In genomic region chr9:34256987-34257585, GRCh38 we compare ENCODE assay signal across 13 cellular contexts.
DNase-seq lines count a peak whose midpoint lies in the region; ATAC-seq and TF ChIP-seq lines count a peak whose summit lies in the region.
"Had no signal": no experiment of that assay in that cellular context is flagged by ENCODE, and none has a peak within 500 bp of the region (broad histone marks: within the 10 kb centered on the region; RNA-seq: fewer than 3 reads in every experiment).

No MANE protein-coding gene starts in this region.

- no peak for ATAC-seq in Right ventricle myocardium superior (ENCODE audit: poor library complexity)
- ATAC-seq in activated T-helper 17 cell treated with anti-CD3 and anti-CD28 coated beads, Interleukin-2, amount 50 U/mL, for 72 hours (replicated peaks) = no peak
- peak; percentile 88 to 91 for ATAC-seq in naive thymus-derived CD8-positive, alpha-beta T cell
- ATAC-seq in omental fat pad (ENCODE audit: low FRiP score) = no peak

- H3K27me3 ChIP-seq in BE2C = no peaks in the 10 kb centered on the region

- H3K4me1 ChIP-seq in BE2C = peaks cover 10% of the 10 kb centered on the region

- H3K9me3 ChIP-seq in BE2C = no peaks in the 10 kb centered on the region

- peaks cover 46% of the 10 kb centered on the region for H3K36me3 ChIP-seq in BE2C

- intact Hi-C loops in Right ventricle myocardium superior (cut with DNase I) (loop anchor here (10.0 kb wide), 1 partner anchor 242 kb away; no protein-coding TSS in a partner anchor), cardiac septum (cut with DNase I) (loop anchor here (10.0 kb wide), 1 partner anchor 332 kb away; no protein-coding TSS in a partner anchor)

- H3K27me3 Mint-ChIP-seq in activated T-helper 17 cell treated with anti-CD3 and anti-CD28 coated beads, Interleukin-2, amount 50 U/mL, for 72 hours = no peaks in the 10 kb centered on the region
- H3K27me3 Mint-ChIP-seq in naive thymus-derived CD8-positive, alpha-beta T cell = no peaks in the 10 kb centered on the region
- H3K27me3 Mint-ChIP-seq: activated CD4-positive, alpha-beta memory T cell treated with anti-CD3 and anti-CD28 coated beads, Interleukin-2, amount 10 ng/mL, durations not matched to agents 7 days and 5 days had no signal

- TF ChIP-seq CTCF in omental fat pad (IDR thresholded peaks at IDR 0.05) = no peak
- no peak for TF ChIP-seq CTCF in BE2C (IDR thresholded peaks at IDR 0.05; ENCODE audit: low read depth, low read length)

- H3K4me1 Mint-ChIP-seq in activated T-helper 17 cell treated with anti-CD3 and anti-CD28 coated beads, Interleukin-2, amount 50 U/mL, for 72 hours = no peaks in the 10 kb centered on the region
- H3K4me1 Mint-ChIP-seq in naive thymus-derived CD8-positive, alpha-beta T cell = peaks cover 18 to 47% (median 34%) of the 10 kb centered on the region in 4 donors
- H3K4me1 Mint-ChIP-seq: activated CD4-positive, alpha-beta memory T cell treated with anti-CD3 and anti-CD28 coated beads, Interleukin-2, amount 10 ng/mL, durations not matched to agents 7 days and 5 days had no signal

- H3K9me3 Mint-ChIP-seq in activated T-helper 17 cell treated with anti-CD3 and anti-CD28 coated beads, Interleukin-2, amount 50 U/mL, for 72 hours = no peaks in the 10 kb centered on the region
- H3K9me3 Mint-ChIP-seq in naive thymus-derived CD8-positive, alpha-beta T cell = no peaks in the 10 kb centered on the region
- H3K9me3 Mint-ChIP-seq: activated CD4-positive, alpha-beta memory T cell treated with anti-CD3 and anti-CD28 coated beads, Interleukin-2, amount 10 ng/mL, durations not matched to agents 7 days and 5 days had no signal

- H3K4me3 ChIP-seq in BE2C (ENCODE audit: low read depth, low read length) = no peak overlapping the region

- no peak overlapping the region for H3K4me3 Mint-ChIP-seq in activated T-helper 17 cell treated with anti-CD3 and anti-CD28 coated beads, Interleukin-2, amount 50 U/mL, for 72 hours
- peak overlapping the region; percentile 11 to 72 (median 65) for H3K4me3 Mint-ChIP-seq in naive thymus-derived CD8-positive, alpha-beta T cell
- H3K4me3 Mint-ChIP-seq: activated CD4-positive, alpha-beta memory T cell treated with anti-CD3 and anti-CD28 coated beads, Interleukin-2, amount 10 ng/mL, durations not matched to agents 7 days and 5 days had no signal

- POLR2A ChIA-PET in naive thymus-derived CD8-positive, alpha-beta T cell (lab: Charles Lee) = interaction anchor here (0.6 to 3.6 kb wide), 11 partner anchors 16 to 208 kb away, joined by 3 to 22 read pairs (median 3); partner anchors contain the start of genes MYORG and UBAP1

- H3K27ac Mint-ChIP-seq in activated T-helper 17 cell treated with anti-CD3 and anti-CD28 coated beads, Interleukin-2, amount 50 U/mL, for 72 hours = peak overlapping the region; percentile 41
- peak overlapping the region; percentile 86 to 96 (median 93) for H3K27ac Mint-ChIP-seq in naive thymus-derived CD8-positive, alpha-beta T cell
- H3K27ac Mint-ChIP-seq: activated CD4-positive, alpha-beta memory T cell treated with anti-CD3 and anti-CD28 coated beads, Interleukin-2, amount 10 ng/mL, durations not matched to agents 7 days and 5 days had no signal

- DNase-seq in Right ventricle myocardium superior = peak; percentile 74
- DNase-seq in cardiac septum (ENCODE audit: low spot score) = no peak
- peak in 9 of 10 donors; percentile 11 to 78 (median 45) for DNase-seq in naive thymus-derived CD8-positive, alpha-beta T cell
- no peak for DNase-seq in iPS-NIHi11 (ENCODE audit: low spot score)
- no peak for DNase-seq in omental fat pad (ENCODE audit: low spot score)
- no peak for DNase-seq in kidney glomerular epithelial cell (lab: John Stamatoyannopoulos, UW)
- no peak for DNase-seq in BE2C
- DNase-seq: activated CD4-positive, alpha-beta memory T cell treated with anti-CD3 and anti-CD28 coated beads, Interleukin-2, amount 10 ng/mL, durations not matched to agents 7 days and 5 days; DMS53; effector memory CD4-positive, alpha-beta T cell; NCI-H82; stimulated activated CD4-positive, alpha-beta T cell treated with anti-CD3 and anti-CD28 coated beads, Interleukin-4, amount 100 ng/mL, for 24 hours had no signal

- peaks cover 19% of the 10 kb centered on the region for H3K36me3 Mint-ChIP-seq in activated T-helper 17 cell treated with anti-CD3 and anti-CD28 coated beads, Interleukin-2, amount 50 U/mL, for 72 hours (ENCODE audit: low read depth)
- H3K36me3 Mint-ChIP-seq in naive thymus-derived CD8-positive, alpha-beta T cell = peaks cover 0 to 2% (median 2%) of the 10 kb centered on the region in 3 donors

Comparison
In these comparisons a context has a peak if more than half of its experiments do, and no peak if none do; other contexts are left out.
1. DNase-seq: peak in Right ventricle myocardium superior (single experiment) and naive thymus-derived CD8-positive, alpha-beta T cell (9 of 10); none in cardiac septum (single experiment), iPS-NIHi11 (single experiment), omental fat pad (single experiment), kidney glomerular epithelial cell (single experiment) and BE2C (single experiment).
2. ATAC-seq: peak in naive thymus-derived CD8-positive, alpha-beta T cell (2 of 2); none in Right ventricle myocardium superior (single experiment), activated T-helper 17 cell treated with anti-CD3 and anti-CD28 coated beads, Interleukin-2, amount 50 U/mL, for 72 hours (single experiment) and omental fat pad (single experiment).